Comparison of ENCODE assay signal across 1 cellular context in genomic region chr9:72585737-72586136, GRCh38.
TF ChIP-seq lines count a peak whose summit lies in the region.

No MANE protein-coding gene starts in this region.

TF ChIP-seq in H1, 55 proteins besides CTCF, POLR2A, EP300 and RAD21 (continued from another document):
- TF ChIP-seq NANOG (IDR thresholded peaks at IDR 0.05; ENCODE audit: insufficient read depth, low read depth, low read length, poor library complexity, severe bottlenecking): no peak
- TF ChIP-seq PHF8 (conservative IDR thresholded peaks at IDR 0.05; ENCODE audit: low read depth, low read length): no peak
- no peak for TF ChIP-seq JUN (IDR thresholded peaks at IDR 0.05; ENCODE audit: low read depth, low read length)
- TF ChIP-seq CHD2 (IDR thresholded peaks at IDR 0.05; ENCODE audit: low read length): no peak
- no peak for TF ChIP-seq CHD7 (IDR thresholded peaks at IDR 0.05; ENCODE audit: insufficient replicate concordance, low read length)
- no peak for TF ChIP-seq FOSL1 (IDR thresholded peaks at IDR 0.05; ENCODE audit: insufficient read depth, low read depth, low read length)
- no peak for TF ChIP-seq BCL11A (IDR thresholded peaks at IDR 0.05; ENCODE audit: low read depth in 2 of 2, low read length in 2 of 2)
- no peak for TF ChIP-seq MAFK (IDR thresholded peaks at IDR 0.05; ENCODE audit: low read depth, low read length)
